ENCODE assay signal across 8 cellular contexts in the genomic region with DNA sequence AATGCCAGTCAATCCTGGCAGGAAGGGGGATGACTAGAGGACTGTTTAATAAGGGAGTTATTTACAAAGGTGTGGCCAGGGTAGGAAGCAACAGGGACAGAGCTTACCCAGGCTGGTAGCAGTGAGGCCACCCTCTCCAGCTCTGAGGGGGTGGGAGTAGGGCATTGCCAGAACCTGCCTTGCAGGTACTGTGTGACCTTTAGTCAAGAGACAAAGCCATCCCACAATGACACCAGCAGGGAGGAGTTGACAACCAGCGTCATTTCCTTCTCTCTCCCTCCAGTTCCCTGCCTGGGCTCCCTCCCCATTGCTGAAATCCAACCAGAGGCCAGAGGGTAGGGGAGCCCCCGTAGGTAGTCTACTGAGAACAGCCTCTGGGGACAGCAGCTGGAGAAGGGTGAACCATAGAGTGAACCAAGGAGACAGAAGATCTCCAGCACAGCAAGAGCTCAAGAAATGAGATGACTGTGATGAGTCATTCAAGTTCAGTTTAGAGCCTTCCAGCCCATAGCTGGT. TPM values are rescaled to one million over a fixed set of nuclear protein-coding genes. Genes with fewer than 3 reads are reported as not detected.
A peak's percentile ranks its signal among the peaks of the same experiment; 100 is the strongest.
DNase-seq lines count a peak whose midpoint lies in the region; ATAC-seq and TF ChIP-seq lines count a peak whose summit lies in the region.

No MANE protein-coding gene starts in this region.

- H3K4me3 ChIP-seq in PC-3 (ENCODE audit: low read length) (no peak overlapping the region; the same call in 1 of the 2 replicates), sigmoid colon (no peak overlapping the region)

- H4K20me1 ChIP-seq in PC-3 (ENCODE audit: low read length): no peaks in the 10 kb centered on the region

- H3K27me3 ChIP-seq in PC-3 (ENCODE audit: low read length) (no peaks in the 10 kb centered on the region), sigmoid colon (no peaks in the 10 kb centered on the region)

- H3K4me2 ChIP-seq in PC-3 (ENCODE audit: low read length): peak overlapping the region; percentile 67

- H3K9me3 ChIP-seq in PC-3 (ENCODE audit: low read length): no peaks in the 10 kb centered on the region
- H3K9me3 ChIP-seq in sigmoid colon: peaks cover 0 to 6% (median 2%) of the 10 kb centered on the region in 4 donors

- WGBS in sigmoid colon, 2 donors: 14 to 49% methylated on average over 2 of the region's 2 CpGs

- ATAC-seq in HG02588 (IDR thresholded peaks at IDR 0.05; ENCODE audit: unreplicated experiment) (peak; percentile 79), PC-3 (peak; percentile 95), HG02885 (IDR thresholded peaks at IDR 0.05; ENCODE audit: poor library complexity, unreplicated experiment) (no peak)

- H3K4me1 ChIP-seq in PC-3 (ENCODE audit: insufficient read depth, low read length) (peaks cover 31% of the 10 kb centered on the region), sigmoid colon (peaks cover 0 to 13% (median 4%) of the 10 kb centered on the region in 4 donors)

- no peaks in the 10 kb centered on the region for H3K79me2 ChIP-seq in PC-3 (ENCODE audit: low read length)

- no peak for TF ChIP-seq POLR2A in sigmoid colon (IDR thresholded peaks at IDR 0.05)

- intact Hi-C loops in PC-3 (cut with micrococcal nuclease) (no loop called here), sigmoid colon (cut with DNase I) (no loop called here)

- H3K9ac ChIP-seq in PC-3 (ENCODE audit: low read length): peak overlapping the region; percentile 59

- H3F3A ChIP-seq in PC-3 (ENCODE audit: low read length, unreplicated experiment): no peaks in the 10 kb centered on the region

- no peak for TF ChIP-seq EP300 in sigmoid colon (IDR thresholded peaks at IDR 0.05)

- POLR2A ChIA-PET in PC-3 (lab: Charles Lee; ENCODE audit: unreplicated experiment): no interaction called here

- TF ChIP-seq CTCF in PC-3 (conservative IDR thresholded peaks at IDR 0.05; ENCODE audit: low read depth, low read length) (no peak), sigmoid colon (IDR thresholded peaks at IDR 0.05) (no peak)

- no peaks in the 10 kb centered on the region for H3K36me3 ChIP-seq in PC-3 (ENCODE audit: low read depth, low read length)
- H3K36me3 ChIP-seq in sigmoid colon: no peaks in the 10 kb centered on the region

- DNase-seq in NCI-H1417 (lab: John Stamatoyannopoulos, UW): peak in 2 of 3 experiments; percentile 0 to 4
- no peak for DNase-seq in NCI-H1417 treated with DMSO at 0.1 percent for 48 hours (lab: John Stamatoyannopoulos, UW)
- DNase-seq in PC-3: peak; percentile 86
- peak; percentile 34 for DNase-seq in renal cortical epithelial cell (ENCODE audit: low read depth)
- DNase-seq in sigmoid colon: no peak
- DNase-seq in NCI-H1048 (lab: John Stamatoyannopoulos, UW): no peak

- H2AFZ ChIP-seq in PC-3 (ENCODE audit: low read length): peak overlapping the region; percentile 44; the same call in 1 of the 2 replicates

- BruUV-seq in PC-3 (replicated peaks; lab: Mats Ljungman, UMichigan): no TSS peak

- CTCF ChIA-PET in PC-3 (lab: Charles Lee): interaction anchor here (0.6 to 0.8 kb wide), 2 partner anchors 8 to 102 kb away, joined by 3 to 13 read pairs; no protein-coding TSS in a partner anchor

- H3K9me2 ChIP-seq in PC-3 (replicated peaks; ENCODE audit: low read length): no peaks in the 10 kb centered on the region

- H3K27ac ChIP-seq in PC-3 (ENCODE audit: low read length): peak overlapping the region; percentile 93
- no peak overlapping the region for H3K27ac ChIP-seq in sigmoid colon

RNA-seq across cellular contexts. Expression of a gene that starts 33.3 kb away (rescaled TPM):
- 43.0 and 52.6 TPM in 2 replicates for total RNA-seq in PC-3 (2014; rRNA removed)
- total RNA-seq in renal cortical epithelial cell: 7.3 and 27.4 TPM in 2 replicates
- total RNA-seq in sigmoid colon: 10 to 100 TPM; 16.1 to 29.4 (median 21.7) TPM
- polyA plus RNA-seq in sigmoid colon: 10 to 100 TPM; 15.6 to 20.6 (median 18.1) TPM

Comparison
In these comparisons a context has a peak if more than half of its experiments do, and no peak if none do; other contexts are left out.
1. DNase-seq: peak in NCI-H1417 (2 of 3), PC-3 (single experiment) and renal cortical epithelial cell (single experiment); none in NCI-H1417 treated with DMSO at 0.1 percent for 48 hours (single experiment), sigmoid colon (single experiment) and NCI-H1048 (single experiment).